In genomic region chr12:110888256-110888991, GRCh38 we compare ENCODE assay signal across 11 cellular contexts. TPM values are rescaled to one million over a fixed set of nuclear protein-coding genes. Genes with fewer than 3 reads are reported as not detected.
DNase-seq lines count a peak whose midpoint lies in the region; ATAC-seq, FAIRE-seq and TF ChIP-seq lines count a peak whose summit lies in the region.
"Had no signal": no experiment of that assay in that cellular context is flagged by ENCODE, and none has a peak within 500 bp of the region (broad histone marks: within the 10 kb centered on the region; RNA-seq: fewer than 3 reads in every experiment).

No MANE protein-coding gene starts in this region.

- peak overlapping the region; percentile 89 for H3K4me3 Mint-ChIP-seq in activated naive CD4-positive, alpha-beta T cell treated with anti-CD3 and anti-CD28 coated beads, Interleukin-2, amount 10 ng/mL, durations not matched to agents 7 days and 5 days
- no peak overlapping the region for H3K4me3 Mint-ChIP-seq in activated naive CD4-positive, alpha-beta T cell treated with anti-CD3 and anti-CD28 coated beads for 36 hours
- peak overlapping the region; percentile 81 for H3K4me3 Mint-ChIP-seq in activated CD8-positive, alpha-beta T cell treated with anti-CD3 and anti-CD28 coated beads for 36 hours
- H3K4me3 Mint-ChIP-seq in type B pancreatic cell: no peak overlapping the region

- no peaks in the 10 kb centered on the region for H3K36me3 Mint-ChIP-seq in activated naive CD4-positive, alpha-beta T cell treated with anti-CD3 and anti-CD28 coated beads, Interleukin-2, amount 10 ng/mL, durations not matched to agents 7 days and 5 days
- H3K36me3 Mint-ChIP-seq in activated naive CD4-positive, alpha-beta T cell treated with anti-CD3 and anti-CD28 coated beads for 36 hours (ENCODE audit: low read depth): no peaks in the 10 kb centered on the region
- no peaks in the 10 kb centered on the region for H3K36me3 Mint-ChIP-seq in activated CD8-positive, alpha-beta T cell treated with anti-CD3 and anti-CD28 coated beads for 36 hours (ENCODE audit: low read depth)
- H3K36me3 Mint-ChIP-seq in type B pancreatic cell: no peaks in the 10 kb centered on the region

- peak overlapping the region; percentile 95 for H3K9ac ChIP-seq in mesenchymal stem cell (ENCODE audit: low read length)

- H2BK15ac ChIP-seq in mesenchymal stem cell (ENCODE audit: low read depth, poor library complexity, severe bottlenecking): no peak overlapping the region

- no peak overlapping the region for H4K8ac ChIP-seq in mesenchymal stem cell (ENCODE audit: low read length)

- no peak overlapping the region for H3K4me2 ChIP-seq in mesenchymal stem cell (ENCODE audit: low read length, poor library complexity, severe bottlenecking)

- DNase-seq in activated naive CD4-positive, alpha-beta T cell treated with anti-CD3 and anti-CD28 coated beads, Interleukin-2, amount 10 ng/mL, durations not matched to agents 7 days and 5 days: no peak
- no peak for DNase-seq in activated naive CD4-positive, alpha-beta T cell treated with anti-CD3 and anti-CD28 coated beads for 36 hours
- DNase-seq in activated CD8-positive, alpha-beta T cell treated with anti-CD3 and anti-CD28 coated beads for 36 hours: no peak
- DNase-seq in mesenchymal stem cell: no peak
- DNase-seq in type B pancreatic cell (ENCODE audit: extremely low spot score, unreplicated experiment): no peak
- no peak for DNase-seq in stimulated activated CD4-positive, alpha-beta T cell treated with anti-CD3 and anti-CD28 coated beads, Interleukin-12 subunit alpha, Interleukin-12 subunit beta, amount 100 ng/mL, for 4 hours
- no peak for DNase-seq in D721Med (ENCODE audit: insufficient read length, low spot score)
- no peak for DNase-seq in hypothalamus (lab: John Stamatoyannopoulos, UW)

- H3K27ac Mint-ChIP-seq in activated naive CD4-positive, alpha-beta T cell treated with anti-CD3 and anti-CD28 coated beads, Interleukin-2, amount 10 ng/mL, durations not matched to agents 7 days and 5 days: no peak overlapping the region
- no peak overlapping the region for H3K27ac Mint-ChIP-seq in activated naive CD4-positive, alpha-beta T cell treated with anti-CD3 and anti-CD28 coated beads for 36 hours
- no peak overlapping the region for H3K27ac Mint-ChIP-seq in activated CD8-positive, alpha-beta T cell treated with anti-CD3 and anti-CD28 coated beads for 36 hours
- H3K27ac Mint-ChIP-seq in type B pancreatic cell: no peak overlapping the region

- H2BK5ac ChIP-seq in mesenchymal stem cell (ENCODE audit: low read depth, low read length, poor library complexity, severe bottlenecking): no peak overlapping the region

- H3K14ac ChIP-seq in mesenchymal stem cell (ENCODE audit: low read length in 2 of 2): no peak overlapping the region

- H3K9me3 ChIP-seq in mesenchymal stem cell (ENCODE audit: control insufficient read depth, low read length): no peaks in the 10 kb centered on the region
- H3K9me3 ChIP-seq: heart left ventricle had no signal

- POLR2A ChIA-PET in activated CD8-positive, alpha-beta T cell treated with anti-CD3 and anti-CD28 coated beads for 36 hours (lab: Charles Lee): no interaction called here

- H3K4me1 ChIP-seq in mesenchymal stem cell (ENCODE audit: control insufficient read depth, insufficient read depth, low read depth, low read length): no peaks in the 10 kb centered on the region

- H3K36me3 ChIP-seq in mesenchymal stem cell (ENCODE audit: control insufficient read depth in 1 of 2, insufficient read depth in 2 of 2, low read depth in 1 of 2, low read length in 2 of 2): no peaks in the 10 kb centered on the region
- H3K36me3 ChIP-seq: heart left ventricle had no signal

- no peak overlapping the region for H2AFZ ChIP-seq in mesenchymal stem cell (ENCODE audit: low read depth, low read length)

- 53% methylated on average over 3 of the region's 5 CpGs for WGBS in mesenchymal stem cell

- H3K9me3 Mint-ChIP-seq in activated naive CD4-positive, alpha-beta T cell treated with anti-CD3 and anti-CD28 coated beads, Interleukin-2, amount 10 ng/mL, durations not matched to agents 7 days and 5 days: no peaks in the 10 kb centered on the region
- H3K9me3 Mint-ChIP-seq in activated naive CD4-positive, alpha-beta T cell treated with anti-CD3 and anti-CD28 coated beads for 36 hours: no peaks in the 10 kb centered on the region
- H3K9me3 Mint-ChIP-seq in activated CD8-positive, alpha-beta T cell treated with anti-CD3 and anti-CD28 coated beads for 36 hours: no peaks in the 10 kb centered on the region
- no peaks in the 10 kb centered on the region for H3K9me3 Mint-ChIP-seq in type B pancreatic cell

- TF ChIP-seq CTCF in activated CD8-positive, alpha-beta T cell treated with anti-CD3 and anti-CD28 coated beads for 36 hours (IDR thresholded peaks at IDR 0.05): peak; percentile 53
- TF ChIP-seq CTCF in type B pancreatic cell (conservative IDR thresholded peaks at IDR 0.05) (peak; percentile 32), D721Med (IDR thresholded peaks at IDR 0.05; ENCODE audit: insufficient read depth, missing control alignments) (no peak)

- H3K4ac ChIP-seq in mesenchymal stem cell (ENCODE audit: low read depth in 1 of 2, low read length in 2 of 2): no peak overlapping the region

- no peaks in the 10 kb centered on the region for H3K79me1 ChIP-seq in mesenchymal stem cell (replicated peaks; ENCODE audit: low read length, poor library complexity, severe bottlenecking)

- peaks cover 7% of the 10 kb centered on the region for H3K4me1 Mint-ChIP-seq in activated naive CD4-positive, alpha-beta T cell treated with anti-CD3 and anti-CD28 coated beads, Interleukin-2, amount 10 ng/mL, durations not matched to agents 7 days and 5 days
- H3K4me1 Mint-ChIP-seq in activated naive CD4-positive, alpha-beta T cell treated with anti-CD3 and anti-CD28 coated beads for 36 hours (ENCODE audit: low read depth): peaks cover 8% of the 10 kb centered on the region
- peaks cover 4% of the 10 kb centered on the region for H3K4me1 Mint-ChIP-seq in activated CD8-positive, alpha-beta T cell treated with anti-CD3 and anti-CD28 coated beads for 36 hours (ENCODE audit: low read depth)
- H3K4me1 Mint-ChIP-seq in type B pancreatic cell (ENCODE audit: unreplicated experiment): peaks cover 11% of the 10 kb centered on the region

- H4K91ac ChIP-seq in mesenchymal stem cell (ENCODE audit: low read length): no peak overlapping the region

- H3K4me3 ChIP-seq in mesenchymal stem cell (ENCODE audit: insufficient read depth in 1 of 2, low read depth in 1 of 2, low read length in 2 of 2): peak overlapping the region in 1 of 2 experiments; percentile 81

- no peak overlapping the region for H3K23ac ChIP-seq in mesenchymal stem cell (ENCODE audit: low read length in 2 of 2)

- H2BK120ac ChIP-seq in mesenchymal stem cell (ENCODE audit: low read depth, low read length): no peak overlapping the region

- H3K27me3 ChIP-seq in mesenchymal stem cell (ENCODE audit: control insufficient read depth in 1 of 2, insufficient read depth in 1 of 2, low read length in 2 of 2): peaks cover 5 to 34% of the 10 kb centered on the region in 2 experiments
- H3K27me3 ChIP-seq: heart left ventricle had no signal

- FAIRE-seq in D721Med (lab: Jason Lieb, UNC): no peak

- H3K27me3 Mint-ChIP-seq in activated naive CD4-positive, alpha-beta T cell treated with anti-CD3 and anti-CD28 coated beads, Interleukin-2, amount 10 ng/mL, durations not matched to agents 7 days and 5 days: peaks cover 43% of the 10 kb centered on the region
- H3K27me3 Mint-ChIP-seq in activated naive CD4-positive, alpha-beta T cell treated with anti-CD3 and anti-CD28 coated beads for 36 hours (ENCODE audit: low read depth): no peaks in the 10 kb centered on the region
- H3K27me3 Mint-ChIP-seq in activated CD8-positive, alpha-beta T cell treated with anti-CD3 and anti-CD28 coated beads for 36 hours: no peaks in the 10 kb centered on the region
- H3K27me3 Mint-ChIP-seq in type B pancreatic cell: peaks cover 19% of the 10 kb centered on the region

- intact Hi-C loops in activated naive CD4-positive, alpha-beta T cell treated with anti-CD3 and anti-CD28 coated beads for 36 hours (cut with micrococcal nuclease): loop anchor here (1.0 to 5.0 kb wide), 10 partner anchors 62 to 786 kb away; partner anchors contain the start of genes ARPC3, FAM216A and GPN3
- intact Hi-C loops in activated CD8-positive, alpha-beta T cell treated with anti-CD3 and anti-CD28 coated beads for 36 hours (cut with micrococcal nuclease): no loop called here

- no peak overlapping the region for H2AK5ac ChIP-seq in mesenchymal stem cell (ENCODE audit: low read length, severe bottlenecking)

- no peak overlapping the region for H3K18ac ChIP-seq in mesenchymal stem cell (ENCODE audit: low read depth in 1 of 2, low read length in 2 of 2)

- ATAC-seq in activated CD8-positive, alpha-beta T cell treated with anti-CD3 and anti-CD28 coated beads for 36 hours: no peak

- CTCF ChIA-PET in activated naive CD4-positive, alpha-beta T cell treated with anti-CD3 and anti-CD28 coated beads, Interleukin-2, amount 10 ng/mL, durations not matched to agents 7 days and 5 days (lab: Charles Lee): interaction anchor here (0.7 to 2.6 kb wide), 15 partner anchors 36 to 439 kb away, joined by 3 to 14 read pairs (median 5); no protein-coding TSS in a partner anchor
- CTCF ChIA-PET in activated naive CD4-positive, alpha-beta T cell treated with anti-CD3 and anti-CD28 coated beads for 36 hours (lab: Charles Lee): interaction anchor here (0.6 to 2.9 kb wide), 24 partner anchors 9 to 410 kb away, joined by 3 to 19 read pairs (median 4); partner anchors contain the start of gene CCDC63
- CTCF ChIA-PET in activated CD8-positive, alpha-beta T cell treated with anti-CD3 and anti-CD28 coated beads for 36 hours (lab: Charles Lee): interaction anchor here (0.6 to 2.6 kb wide), 37 partner anchors 8 to 621 kb away, joined by 3 to 16 read pairs (median 4); partner anchors contain the start of gene CCDC63

- no peak overlapping the region for H2BK12ac ChIP-seq in mesenchymal stem cell (ENCODE audit: low read length in 2 of 2)

- H3K27ac ChIP-seq in mesenchymal stem cell (ENCODE audit: low read length, poor library complexity, severe bottlenecking): no peak overlapping the region

RNA-seq across cellular contexts. Expression of gene MYL2, which starts 32.0 kb away (rescaled TPM):
- total RNA-seq in activated naive CD4-positive, alpha-beta T cell treated with anti-CD3 and anti-CD28 coated beads for 36 hours: not detected
- not detected for total RNA-seq in activated CD8-positive, alpha-beta T cell treated with anti-CD3 and anti-CD28 coated beads for 36 hours
- not detected for polyA plus RNA-seq in mesenchymal stem cell (2013, experiment 1 of 2)
- polyA plus RNA-seq in mesenchymal stem cell (2013, experiment 2 of 2): not detected
- total RNA-seq in type B pancreatic cell (ENCODE audit: low replicate concordance): not detected in 2 replicates
- polyA plus RNA-seq: urinary bladder had no signal

RNA-seq across cellular contexts. Expression of gene CCDC63, which starts 41.6 kb away (rescaled TPM):
- total RNA-seq in activated naive CD4-positive, alpha-beta T cell treated with anti-CD3 and anti-CD28 coated beads for 36 hours: not detected
- total RNA-seq in activated CD8-positive, alpha-beta T cell treated with anti-CD3 and anti-CD28 coated beads for 36 hours: not detected
- not detected for polyA plus RNA-seq in mesenchymal stem cell (2013, experiment 1 of 2)
- not detected for polyA plus RNA-seq in mesenchymal stem cell (2013, experiment 2 of 2)
- not detected in 2 replicates for total RNA-seq in type B pancreatic cell (ENCODE audit: low replicate concordance)
- total RNA-seq: dermis microvascular lymphatic vessel endothelial cell, heart left ventricle, urinary bladder had no signal
- polyA plus RNA-seq: heart left ventricle, urinary bladder had no signal

Comparison
In these comparisons a context has a peak if more than half of its experiments do, and no peak if none do; other contexts are left out.
1. H3K4me3 Mint-ChIP-seq: peak in activated naive CD4-positive, alpha-beta T cell treated with anti-CD3 and anti-CD28 coated beads, Interleukin-2, amount 10 ng/mL, durations not matched to agents 7 days and 5 days (single experiment) and activated CD8-positive, alpha-beta T cell treated with anti-CD3 and anti-CD28 coated beads for 36 hours (single experiment); none in activated naive CD4-positive, alpha-beta T cell treated with anti-CD3 and anti-CD28 coated beads for 36 hours (single experiment) and type B pancreatic cell (single experiment).